In genomic region chr19:4711211-4711610, GRCh38 we compare ENCODE assay signal across 21 cellular contexts. TPM values are rescaled to one million over a fixed set of nuclear protein-coding genes. Genes with fewer than 3 reads are reported as not detected.
DNase-seq lines count a peak whose midpoint lies in the region; ATAC-seq, FAIRE-seq and TF ChIP-seq lines count a peak whose summit lies in the region.
"Had no signal": no experiment of that assay in that cellular context is flagged by ENCODE, and none has a peak within 500 bp of the region (broad histone marks: within the 10 kb centered on the region; RNA-seq: fewer than 3 reads in every experiment).

No MANE protein-coding gene starts in this region.

- POLR2A ChIA-PET in activated CD8-positive, alpha-beta T cell treated with anti-CD3 and anti-CD28 coated beads, Interleukin-2, amount 10 ng/mL, durations not matched to agents 7 days and 5 days (lab: Charles Lee), result no interaction called here
- POLR2A ChIA-PET in activated CD8-positive, alpha-beta T cell treated with anti-CD3 and anti-CD28 coated beads for 36 hours (lab: Charles Lee), result no interaction called here

- H3K36me3 Mint-ChIP-seq in activated CD8-positive, alpha-beta T cell treated with anti-CD3 and anti-CD28 coated beads, Interleukin-2, amount 10 ng/mL, durations not matched to agents 7 days and 5 days (ENCODE audit: low read depth), result peaks cover 49% of the 10 kb centered on the region
- peaks cover 21% of the 10 kb centered on the region for H3K36me3 Mint-ChIP-seq in activated CD8-positive, alpha-beta T cell treated with anti-CD3 and anti-CD28 coated beads for 36 hours (ENCODE audit: low read depth)
- H3K36me3 Mint-ChIP-seq in effector memory CD8-positive, alpha-beta T cell (ENCODE audit: insufficient read depth), result peaks cover 59% of the 10 kb centered on the region

- in situ Hi-C loops in gastrocnemius medialis (cut with MboI; ENCODE audit: low sequenced_read_pairs in 4 of 4), result no loop called here

- H2AFZ ChIP-seq in Karpas-422 (ENCODE audit: low read length), result no peak overlapping the region

- H3K9me3 ChIP-seq in gastrocnemius medialis (no peaks in the 10 kb centered on the region), Karpas-422 (ENCODE audit: low read length) (no peaks in the 10 kb centered on the region)
- H3K9me3 ChIP-seq: Caco-2, HAP-1 had no signal

- H3K4me1 ChIP-seq in gastrocnemius medialis, result peaks cover 79 to 86% of the 10 kb centered on the region in 2 donors
- no peaks in the 10 kb centered on the region for H3K4me1 ChIP-seq in Karpas-422 (ENCODE audit: low read length)
- H3K4me1 ChIP-seq: HAP-1 had no signal

- TF ChIP-seq POLR2A in gastrocnemius medialis (IDR thresholded peaks at IDR 0.05), result no peak

- CTCF ChIA-PET in activated CD8-positive, alpha-beta T cell treated with anti-CD3 and anti-CD28 coated beads, Interleukin-2, amount 10 ng/mL, durations not matched to agents 7 days and 5 days (lab: Charles Lee), result no interaction called here
- CTCF ChIA-PET in activated CD8-positive, alpha-beta T cell treated with anti-CD3 and anti-CD28 coated beads for 36 hours (lab: Charles Lee), result interaction anchor here (1.5 kb wide), 1 partner anchor 99 kb away, joined by 4 read pairs; no protein-coding TSS in a partner anchor

- no peak overlapping the region for H3K4me3 ChIP-seq in gastrocnemius medialis
- no peak overlapping the region for H3K4me3 ChIP-seq in Karpas-422 (ENCODE audit: low read length)
- H3K4me3 ChIP-seq: BLaER1 treated with 17β-estradiol and CSF1 and Interleukin-3, amounts not matched to agents 10 nM and 100 nM; GM12878; HAP-1 had no signal

- no peaks in the 10 kb centered on the region for H3K27me3 Mint-ChIP-seq in activated CD8-positive, alpha-beta T cell treated with anti-CD3 and anti-CD28 coated beads, Interleukin-2, amount 10 ng/mL, durations not matched to agents 7 days and 5 days (ENCODE audit: low read depth)
- no peaks in the 10 kb centered on the region for H3K27me3 Mint-ChIP-seq in activated CD8-positive, alpha-beta T cell treated with anti-CD3 and anti-CD28 coated beads for 36 hours
- no peaks in the 10 kb centered on the region for H3K27me3 Mint-ChIP-seq in effector memory CD8-positive, alpha-beta T cell

- no peaks in the 10 kb centered on the region for H3K79me2 ChIP-seq in Karpas-422 (ENCODE audit: low read length)

- H3K9ac ChIP-seq in Karpas-422 (ENCODE audit: low read length), result no peak overlapping the region

- intact Hi-C loops in activated CD8-positive, alpha-beta T cell treated with anti-CD3 and anti-CD28 coated beads for 36 hours (cut with micrococcal nuclease), result no loop called here
- intact Hi-C loops in gastrocnemius medialis (cut with DNase I; ENCODE audit: low total_unique reads), result loop anchor here (5.0 to 10.0 kb wide), 4 partner anchors 174 to 949 kb away; partner anchors contain the start of genes APBA3, MRPL54, PLIN4 and PLIN5

- ATAC-seq in activated CD8-positive, alpha-beta T cell treated with anti-CD3 and anti-CD28 coated beads, Interleukin-2, amount 10 ng/mL, durations not matched to agents 7 days and 5 days, result no peak
- ATAC-seq in activated CD8-positive, alpha-beta T cell treated with anti-CD3 and anti-CD28 coated beads for 36 hours, result no peak
- no peak for ATAC-seq in effector memory CD8-positive, alpha-beta T cell (replicated peaks)
- no peak for ATAC-seq in gastrocnemius medialis
- ATAC-seq: GM12878 had no signal

- H3K27ac ChIP-seq in gastrocnemius medialis, result peak overlapping the region; percentile 89 to 100 (median 97)
- H3K27ac ChIP-seq in Karpas-422 (ENCODE audit: low read length), result no peak overlapping the region
- H3K27ac ChIP-seq: BLaER1 treated with 17β-estradiol and CSF1 and Interleukin-3, amounts not matched to agents 10 nM and 100 nM had no signal

- no peak overlapping the region for H3K4me2 ChIP-seq in Karpas-422 (ENCODE audit: low read depth, low read length, poor library complexity, severe bottlenecking)

- peaks cover 0 to 8% of the 10 kb centered on the region in 2 donors for H3K36me3 ChIP-seq in gastrocnemius medialis
- H3K36me3 ChIP-seq in Karpas-422 (ENCODE audit: insufficient read depth, low read length), result peaks cover 5% of the 10 kb centered on the region; the same call in 1 of the 2 replicates

- no peak for FAIRE-seq in frontal cortex (lab: Jason Lieb, UNC)
- FAIRE-seq: GM12878, GM18507 had no signal

- TF ChIP-seq CTCF in activated CD8-positive, alpha-beta T cell treated with anti-CD3 and anti-CD28 coated beads for 36 hours (IDR thresholded peaks at IDR 0.05), result no peak
- TF ChIP-seq CTCF in gastrocnemius medialis (IDR thresholded peaks at IDR 0.05 in 4 of 5, conservative IDR thresholded peaks at IDR 0.05 in 1 of 5), result no peak

- no peaks in the 10 kb centered on the region for H3K9me2 ChIP-seq in Karpas-422 (replicated peaks; ENCODE audit: insufficient read depth, low read length)

- no peak overlapping the region for H3K4me3 Mint-ChIP-seq in activated CD8-positive, alpha-beta T cell treated with anti-CD3 and anti-CD28 coated beads, Interleukin-2, amount 10 ng/mL, durations not matched to agents 7 days and 5 days
- no peak overlapping the region for H3K4me3 Mint-ChIP-seq in activated CD8-positive, alpha-beta T cell treated with anti-CD3 and anti-CD28 coated beads for 36 hours
- peak overlapping the region in 1 of 2 donors; percentile 12 for H3K4me3 Mint-ChIP-seq in effector memory CD8-positive, alpha-beta T cell

- peak overlapping the region; percentile 20 for H3K27ac Mint-ChIP-seq in activated CD8-positive, alpha-beta T cell treated with anti-CD3 and anti-CD28 coated beads, Interleukin-2, amount 10 ng/mL, durations not matched to agents 7 days and 5 days
- H3K27ac Mint-ChIP-seq in activated CD8-positive, alpha-beta T cell treated with anti-CD3 and anti-CD28 coated beads for 36 hours, result no peak overlapping the region
- peak overlapping the region; percentile 68 to 97 for H3K27ac Mint-ChIP-seq in effector memory CD8-positive, alpha-beta T cell

- H3K4me1 Mint-ChIP-seq in activated CD8-positive, alpha-beta T cell treated with anti-CD3 and anti-CD28 coated beads, Interleukin-2, amount 10 ng/mL, durations not matched to agents 7 days and 5 days (ENCODE audit: low read depth), result peaks cover 23% of the 10 kb centered on the region
- H3K4me1 Mint-ChIP-seq in activated CD8-positive, alpha-beta T cell treated with anti-CD3 and anti-CD28 coated beads for 36 hours (ENCODE audit: low read depth), result peaks cover 10% of the 10 kb centered on the region
- H3K4me1 Mint-ChIP-seq in effector memory CD8-positive, alpha-beta T cell (ENCODE audit: low read depth in 2 of 2), result peaks cover 15 to 23% of the 10 kb centered on the region in 2 donors

- H4K20me1 ChIP-seq in Karpas-422 (ENCODE audit: insufficient read depth, low read depth, low read length), result no peaks in the 10 kb centered on the region

- H3K27me3 ChIP-seq in gastrocnemius medialis, result no peaks in the 10 kb centered on the region
- H3K27me3 ChIP-seq in Karpas-422 (ENCODE audit: low read length), result no peaks in the 10 kb centered on the region
- H3K27me3 ChIP-seq: BLaER1 treated with 17β-estradiol and CSF1 and Interleukin-3, amounts not matched to agents 10 nM and 100 nM had no signal

- DNase-seq in activated CD8-positive, alpha-beta T cell treated with anti-CD3 and anti-CD28 coated beads, Interleukin-2, amount 10 ng/mL, durations not matched to agents 7 days and 5 days, result no peak
- DNase-seq in activated CD8-positive, alpha-beta T cell treated with anti-CD3 and anti-CD28 coated beads for 36 hours, result no peak
- DNase-seq in NCI-H82 treated with DMSO at 0.1 percent for 48 hours (lab: John Stamatoyannopoulos, UW; ENCODE audit: unreplicated experiment) (peak; percentile 55), gastrocnemius medialis (no peak), Karpas-422 (no peak), AG08395 (ENCODE audit: low spot score) (no peak), frontal cortex (ENCODE audit: low spot score in 2 of 2) (no peak)
- DNase-seq in effector memory CD8-positive, alpha-beta T cell, result no peak
- DNase-seq: 8988T; Caco-2; DMS79; NCI-H1048; NCI-H146; NCI-H2081 treated with DMSO at 0.1 percent for 48 hours; NCI-H526; NK-92 treated with Interleukin-12 subunit alpha and Interleukin-12 subunit beta, amount 100 ng/mL, for 24 hours; OCI-M1 had no signal

- H3K9me3 Mint-ChIP-seq in activated CD8-positive, alpha-beta T cell treated with anti-CD3 and anti-CD28 coated beads, Interleukin-2, amount 10 ng/mL, durations not matched to agents 7 days and 5 days (ENCODE audit: insufficient read depth), result no peaks in the 10 kb centered on the region
- no peaks in the 10 kb centered on the region for H3K9me3 Mint-ChIP-seq in activated CD8-positive, alpha-beta T cell treated with anti-CD3 and anti-CD28 coated beads for 36 hours
- no peaks in the 10 kb centered on the region for H3K9me3 Mint-ChIP-seq in effector memory CD8-positive, alpha-beta T cell

RNA-seq across cellular contexts. Expression of gene DPP9, which starts 12.4 kb away (rescaled TPM):
- 100 to 1,000 TPM in 1 of 2 experiments, 10 to 100 TPM in 1; 99.2 to 103 TPM for total RNA-seq in activated CD8-positive, alpha-beta T cell treated with anti-CD3 and anti-CD28 coated beads, Interleukin-2, amount 10 ng/mL, durations not matched to agents 7 days and 5 days
- 10 to 100 TPM; 60.4 to 64.0 TPM for total RNA-seq in activated CD8-positive, alpha-beta T cell treated with anti-CD3 and anti-CD28 coated beads for 36 hours
- total RNA-seq in gastrocnemius medialis (100 to 1,000 TPM in 3 of 4 donors, 10 to 100 TPM in 1; 92.6 to 208 (median 148) TPM), frontal cortex (7.7 TPM)
- total RNA-seq in Karpas-422 (2014; rRNA removed; shearing (Covaris generic); ENCODE audit: low replicate concordance), result 26.8 and 34.8 TPM in 2 replicates

RNA-seq across cellular contexts. Expression of gene MYDGF, which starts 41.1 kb away (rescaled TPM):
- 10 to 100 TPM; 49.6 to 54.9 TPM for total RNA-seq in activated CD8-positive, alpha-beta T cell treated with anti-CD3 and anti-CD28 coated beads, Interleukin-2, amount 10 ng/mL, durations not matched to agents 7 days and 5 days
- total RNA-seq in activated CD8-positive, alpha-beta T cell treated with anti-CD3 and anti-CD28 coated beads for 36 hours, result 10 to 100 TPM; 58.3 to 62.1 TPM
- total RNA-seq in gastrocnemius medialis, result 10 to 100 TPM in 2 of 4 donors, 1 to 10 TPM in 2; 8.0 to 12.9 (median 10.1) TPM
- 30.8 and 63.4 TPM in 2 replicates for total RNA-seq in Karpas-422 (2014; rRNA removed; shearing (Covaris generic); ENCODE audit: low replicate concordance)
- 33.4 TPM for total RNA-seq in frontal cortex
